In genomic region chr15:95284933-95285401, GRCh38 we compare ENCODE assay signal across 8 cellular contexts.
A peak's percentile ranks its signal among the peaks of the same experiment; 100 is the strongest.
DNase-seq lines count a peak whose midpoint lies in the region; ATAC-seq and TF ChIP-seq lines count a peak whose summit lies in the region.

No MANE protein-coding gene starts in this region.

- TF ChIP-seq RAD21 in HCT116 (IDR thresholded peaks at IDR 0.05; ENCODE audit: low read depth) (peak; percentile 22; the same call in 1 of the 2 replicates), liver (IDR thresholded peaks at IDR 0.05) (peak; percentile 55 to 68), SK-N-SH (IDR thresholded peaks at IDR 0.05; ENCODE audit: low read length) (no peak)

- H3K9ac ChIP-seq in BLaER1 (no peak overlapping the region), HCT116 (ENCODE audit: low read length) (no peak overlapping the region), liver (ENCODE audit: low read depth in 1 of 2, low read length in 2 of 2) (no peak overlapping the region), SK-N-SH (no peak overlapping the region)

- no peak for DNase-seq in HCT116 (ENCODE audit: low read depth, low spot score)
- DNase-seq in glutamatergic neuron: no peak
- DNase-seq in SK-N-SH: no peak
- no peak for DNase-seq in Caco-2

- TF ChIP-seq EP300 in SK-N-SH (IDR thresholded peaks at IDR 0.05; ENCODE audit: borderline replicate concordance in 1 of 2, low read depth in 1 of 2, low read length in 1 of 2): no peak

- no peak for TF ChIP-seq POLR2A in HCT116 (IDR thresholded peaks at IDR 0.05; ENCODE audit: borderline replicate concordance, extremely low read depth, insufficient read depth, insufficient read length)

- H3K4me1 ChIP-seq in BLaER1: 0 out of 2 replicates have a peak, but pooled peaks cover 6% of the 10 kb centered on the region
- H3K4me1 ChIP-seq in HCT116 (ENCODE audit: control insufficient read depth in 1 of 2, insufficient read depth in 2 of 2, low read length in 2 of 2): no peaks in the 10 kb centered on the region
- H3K4me1 ChIP-seq in liver (ENCODE audit: control insufficient read depth in 4 of 4, insufficient read depth in 4 of 4, low read length in 3 of 4): no peaks in the 10 kb centered on the region
- no peaks in the 10 kb centered on the region for H3K4me1 ChIP-seq in SK-N-SH (ENCODE audit: control insufficient read depth in 1 of 2, insufficient read depth in 2 of 2, low read depth in 1 of 2, low read length in 1 of 2)
- no peaks in the 10 kb centered on the region for H3K4me1 ChIP-seq in Caco-2

- POLR2A ChIA-PET in HCT116 (lab: Charles Lee) (no interaction called here), SK-N-SH (lab: Yijun Ruan, JAX) (no interaction called here), Caco-2 (lab: Charles Lee) (no interaction called here)

- no TSS peak for BruUV-seq in HCT116 (replicated peaks; lab: Mats Ljungman, UMichigan)
- no TSS peak for BruUV-seq in Caco-2 (replicated peaks; lab: Mats Ljungman, UMichigan)

- peaks cover 16% of the 10 kb centered on the region for H3K4me1 Mint-ChIP-seq in activated naive CD8-positive, alpha-beta T cell (ENCODE audit: low read depth)
- peaks cover 2% of the 10 kb centered on the region for H3K4me1 Mint-ChIP-seq in glutamatergic neuron (ENCODE audit: low read depth, unreplicated experiment)
- H3K4me1 Mint-ChIP-seq in Caco-2 (ENCODE audit: low read depth, unreplicated experiment): no peaks in the 10 kb centered on the region

- no peak overlapping the region for H3K27ac Mint-ChIP-seq in activated naive CD8-positive, alpha-beta T cell
- H3K27ac Mint-ChIP-seq in glutamatergic neuron (ENCODE audit: unreplicated experiment): no peak overlapping the region
- H3K27ac Mint-ChIP-seq in Caco-2 (ENCODE audit: unreplicated experiment): no peak overlapping the region

- H3K79me2 ChIP-seq in HCT116 (ENCODE audit: insufficient read depth, low read length) (no peaks in the 10 kb centered on the region), SK-N-SH (ENCODE audit: insufficient read depth) (no peaks in the 10 kb centered on the region)

- CTCF ChIA-PET in HCT116 (lab: Charles Lee): no interaction called here
- CTCF ChIA-PET in SK-N-SH (lab: Yijun Ruan, JAX): interaction anchor here (1.0 kb wide), 2 partner anchors 13 to 25 kb away, joined by 4 read pairs; no protein-coding TSS in a partner anchor
- CTCF ChIA-PET in Caco-2 (lab: Charles Lee): no interaction called here

- H3K4me2 ChIP-seq in BLaER1 (peak overlapping the region; percentile 15; the same call in 1 of the 2 replicates), HCT116 (ENCODE audit: low read length) (no peak overlapping the region), SK-N-SH (no peak overlapping the region)

- no peaks in the 10 kb centered on the region for H3K27me3 ChIP-seq in BLaER1
- no peaks in the 10 kb centered on the region for H3K27me3 ChIP-seq in HCT116 (ENCODE audit: insufficient read depth, low read length)
- peaks cover 0 to 4% (median 1%) of the 10 kb centered on the region in 4 donors for H3K27me3 ChIP-seq in liver (ENCODE audit: control insufficient read depth in 4 of 4, insufficient read depth in 4 of 4, low read length in 3 of 4)
- no peaks in the 10 kb centered on the region for H3K27me3 ChIP-seq in SK-N-SH (ENCODE audit: insufficient read depth)
- H3K27me3 ChIP-seq in Caco-2 (replicated peaks; ENCODE audit: control insufficient read depth, insufficient read depth, low read length): no peaks in the 10 kb centered on the region

- RAD21 ChIA-PET in HCT116 (lab: Charles Lee; ENCODE audit: low non-redundant PET in 1 of 2, low total read pairs in 2 of 2, uncharacterized antibody in 2 of 2, unreplicated experiment in 2 of 2): no interaction called here

- intact Hi-C loops in HCT116 (cut with micrococcal nuclease) (no loop called here), Caco-2 (cut with micrococcal nuclease; ENCODE audit: unreplicated experiment) (no loop called here)

- no peaks in the 10 kb centered on the region for H3K9me3 ChIP-seq in BLaER1
- H3K9me3 ChIP-seq in HCT116 (ENCODE audit: control insufficient read depth in 1 of 2, insufficient read depth in 1 of 2, low read depth in 1 of 2, low read length in 2 of 2): no peaks in the 10 kb centered on the region
- H3K9me3 ChIP-seq in liver (ENCODE audit: control insufficient read depth in 4 of 4, low read length in 3 of 4): peaks cover 0 to 1% (median 0%) of the 10 kb centered on the region in 4 donors
- no peaks in the 10 kb centered on the region for H3K9me3 ChIP-seq in SK-N-SH
- no peaks in the 10 kb centered on the region for H3K9me3 ChIP-seq in Caco-2

- no peak overlapping the region for H2AFZ ChIP-seq in HCT116 (ENCODE audit: low read depth, low read length, poor library complexity, severe bottlenecking)
- no peak overlapping the region for H2AFZ ChIP-seq in SK-N-SH (ENCODE audit: low read depth)

- H3K9me3 Mint-ChIP-seq in activated naive CD8-positive, alpha-beta T cell (ENCODE audit: low read depth): no peaks in the 10 kb centered on the region
- H3K9me3 Mint-ChIP-seq in glutamatergic neuron (ENCODE audit: unreplicated experiment) (no peaks in the 10 kb centered on the region), Caco-2 (ENCODE audit: unreplicated experiment) (no peaks in the 10 kb centered on the region)

- ATAC-seq in HCT116 (no peak), GM19395 (IDR thresholded peaks at IDR 0.05; ENCODE audit: unreplicated experiment) (no peak)

- TF ChIP-seq CTCF in HCT116 (IDR thresholded peaks at IDR 0.05 in 2 of 3, conservative IDR thresholded peaks at IDR 0.05 in 1 of 3; ENCODE audit: borderline replicate concordance in 1 of 3, insufficient read depth in 1 of 3, low read depth in 2 of 3, low read length in 2 of 3) (no peak), liver (IDR thresholded peaks at IDR 0.05; ENCODE audit: low read depth, low read length, missing input control) (peak; percentile 16), glutamatergic neuron (IDR thresholded peaks at IDR 0.05; ENCODE audit: partially characterized antibody, unreplicated experiment) (no peak), SK-N-SH (IDR thresholded peaks at IDR 0.05) (no peak), Caco-2 (IDR thresholded peaks at IDR 0.05; ENCODE audit: insufficient read depth in 1 of 2, low read depth in 1 of 2, low read length in 1 of 2, severe bottlenecking in 1 of 2, unreplicated experiment in 1 of 2) (no peak)

- H3K27me3 Mint-ChIP-seq in activated naive CD8-positive, alpha-beta T cell: peaks cover 6% of the 10 kb centered on the region
- H3K27me3 Mint-ChIP-seq in glutamatergic neuron (ENCODE audit: unreplicated experiment) (peaks cover 4% of the 10 kb centered on the region), Caco-2 (ENCODE audit: insufficient read depth, unreplicated experiment) (peaks cover 4% of the 10 kb centered on the region)

- H3F3A ChIP-seq in SK-N-SH (replicated peaks; ENCODE audit: insufficient read depth): no peaks in the 10 kb centered on the region

- WGBS in liver: 30% methylated on average over 3 of the region's 3 CpGs
- WGBS in SK-N-SH (ENCODE audit: low lambda C conversion rate): 14% methylated on average over 3 of the region's 3 CpGs

- H3K36me3 ChIP-seq in BLaER1 (no peaks in the 10 kb centered on the region), HCT116 (ENCODE audit: control insufficient read depth in 1 of 2, insufficient read depth in 2 of 2, low read length in 2 of 2) (no peaks in the 10 kb centered on the region), liver (ENCODE audit: control insufficient read depth in 4 of 4, insufficient read depth in 3 of 4, low read depth in 1 of 4, low read length in 3 of 4) (no peaks in the 10 kb centered on the region), SK-N-SH (replicated peaks in 1 of 2; ENCODE audit: control insufficient read depth in 1 of 2, insufficient read depth in 2 of 2, low read length in 1 of 2) (no peaks in the 10 kb centered on the region), Caco-2 (ENCODE audit: control insufficient read depth, insufficient read depth, low read length) (no peaks in the 10 kb centered on the region)

- H3K9me2 ChIP-seq in HCT116 (ENCODE audit: insufficient read depth) (no peaks in the 10 kb centered on the region), SK-N-SH (no peaks in the 10 kb centered on the region)

- H3K36me3 Mint-ChIP-seq in activated naive CD8-positive, alpha-beta T cell: no peaks in the 10 kb centered on the region
- H3K36me3 Mint-ChIP-seq in glutamatergic neuron (ENCODE audit: unreplicated experiment) (no peaks in the 10 kb centered on the region), Caco-2 (ENCODE audit: insufficient read depth, unreplicated experiment) (no peaks in the 10 kb centered on the region)

- peak overlapping the region; percentile 35 for H3K4me3 Mint-ChIP-seq in activated naive CD8-positive, alpha-beta T cell
- H3K4me3 Mint-ChIP-seq in glutamatergic neuron (ENCODE audit: unreplicated experiment) (no peak overlapping the region), Caco-2 (ENCODE audit: unreplicated experiment) (no peak overlapping the region)

- H3K4me3 ChIP-seq in BLaER1 (no peak overlapping the region), HCT116 (replicated peaks in 1 of 2; ENCODE audit: low read depth in 1 of 2, low read length in 2 of 2) (no peak overlapping the region), liver (ENCODE audit: low read depth in 1 of 3, low read length in 3 of 3) (no peak overlapping the region), SK-N-SH (ENCODE audit: low read depth in 2 of 2, low read length in 1 of 2) (no peak overlapping the region), Caco-2 (ENCODE audit: low read depth, low read length) (no peak overlapping the region)

- no peak overlapping the region for H3K27ac ChIP-seq in BLaER1
- no peak overlapping the region for H3K27ac ChIP-seq in HCT116 (ENCODE audit: low read depth, low read length)
- H3K27ac ChIP-seq in liver (ENCODE audit: low read depth in 1 of 2, low read length in 2 of 2): no peak overlapping the region
- H3K27ac ChIP-seq in SK-N-SH (ENCODE audit: low read depth in 2 of 2, low read length in 1 of 2): no peak overlapping the region

- H4K20me1 ChIP-seq in BLaER1: no peaks in the 10 kb centered on the region
- no peaks in the 10 kb centered on the region for H4K20me1 ChIP-seq in HCT116 (ENCODE audit: insufficient read depth)
- H4K20me1 ChIP-seq in SK-N-SH (ENCODE audit: insufficient read depth): no peaks in the 10 kb centered on the region

TF ChIP-seq in HCT116, 20 proteins besides CTCF, POLR2A, EP300 and RAD21 (continues in another document):
- no peak for TF ChIP-seq MAX (IDR thresholded peaks at IDR 0.05)

TF ChIP-seq in liver, 16 proteins besides CTCF, POLR2A, EP300 and RAD21 (continues in another document):
- TF ChIP-seq TAF1 (conservative IDR thresholded peaks at IDR 0.05): no peak
- TF ChIP-seq EGR1 (IDR thresholded peaks at IDR 0.05; ENCODE audit: low read depth in 2 of 2): no peak

TF ChIP-seq in SK-N-SH, 30 proteins besides CTCF, POLR2A, EP300 and RAD21:
- TF ChIP-seq TEAD4 (IDR thresholded peaks at IDR 0.05; ENCODE audit: borderline replicate concordance, insufficient read depth) (no peak), YY1 (IDR thresholded peaks at IDR 0.05; ENCODE audit: low read depth) (no peak), NRF1 (IDR thresholded peaks at IDR 0.05; ENCODE audit: low read depth, low read length) (no peak), SMC3 (IDR thresholded peaks at IDR 0.05; ENCODE audit: low read depth, low read length) (no peak), EZH2phosphoT487 (IDR thresholded peaks at IDR 0.05; ENCODE audit: borderline replicate concordance, low read depth) (no peak), RFX5 (IDR thresholded peaks at IDR 0.05; ENCODE audit: low read length) (no peak)
